15 cellular contexts compared by ENCODE assay signal in genomic region chr9:106621299-106621920, GRCh38.
DNase-seq lines count a peak whose midpoint lies in the region; FAIRE-seq and TF ChIP-seq lines count a peak whose summit lies in the region.
"Had no signal": no experiment of that assay in that cellular context is flagged by ENCODE, and none has a peak within 500 bp of the region (broad histone marks: within the 10 kb centered on the region; RNA-seq: fewer than 3 reads in every experiment).

No MANE protein-coding gene starts in this region.

- no peak for FAIRE-seq in small intestine (lab: Jason Lieb, UNC)
- FAIRE-seq: TTC549 had no signal

- WGBS in endodermal cell (ENCODE audit: insufficient coverage in 1 of 2, insufficient read length in 1 of 2), 2 experiments: 31 to 63% methylated on average over 6 to 12 of the region's 13 CpGs
- WGBS in small intestine, 3 donors: 69 to 90% (median 80%) methylated on average over 13 of the region's 13 CpGs

- DNase-seq in NCI-H1417 (lab: John Stamatoyannopoulos, UW) (peak in 2 of 3 experiments; percentile 3 to 56), NCI-H1417 treated with DMSO at 0.1 percent for 48 hours (lab: John Stamatoyannopoulos, UW) (no peak), endodermal cell (peak; percentile 52), superior temporal gyrus (ENCODE audit: extremely low spot score) (peak; percentile 71), GM19240 (ENCODE audit: insufficient read length, low spot score) (no peak), small intestine (no peak), NCI-H146 (lab: John Stamatoyannopoulos, UW) (no peak)
- DNase-seq: activated naive CD4-positive, alpha-beta T cell; central memory CD4-positive, alpha-beta T cell; HFFc6; NCI-H526 treated with DMSO at 0.1 percent for 48 hours; SHP77 had no signal

- H3K4me1 Mint-ChIP-seq in endodermal cell: peaks cover 26% of the 10 kb centered on the region
- peaks cover 34% of the 10 kb centered on the region for H3K4me1 Mint-ChIP-seq in nephron

- no peak overlapping the region for H3K4me3 ChIP-seq in endodermal cell (ENCODE audit: low read length)
- no peak overlapping the region for H3K4me3 ChIP-seq in small intestine (ENCODE audit: low read depth in 1 of 2, low read length in 2 of 2)

- H3K27ac Mint-ChIP-seq in endodermal cell (peak overlapping the region; percentile 4), nephron (peak overlapping the region; percentile 72 to 93 (median 91))
- H3K27ac Mint-ChIP-seq: HFFc6 had no signal

- H3K27me3 ChIP-seq in endodermal cell (ENCODE audit: control insufficient read depth, insufficient read depth, low read length, poor library complexity, severe bottlenecking) (no peaks in the 10 kb centered on the region), small intestine (ENCODE audit: control insufficient read depth in 2 of 2, insufficient read depth in 2 of 2, low read length in 2 of 2) (no peaks in the 10 kb centered on the region)

- H3K4me3 Mint-ChIP-seq in endodermal cell: no peak overlapping the region
- H3K4me3 Mint-ChIP-seq in nephron: peak overlapping the region in 2 of 3 experiments; percentile 11 to 22
- H3K4me3 Mint-ChIP-seq: HFFc6 had no signal

- H3K36me3 ChIP-seq in endodermal cell (ENCODE audit: control insufficient read depth, insufficient read depth, low read length) (no peaks in the 10 kb centered on the region), small intestine (ENCODE audit: control insufficient read depth in 2 of 2, insufficient read depth in 2 of 2, low read length in 2 of 2) (no peaks in the 10 kb centered on the region)

- H3K9me3 Mint-ChIP-seq in endodermal cell (no peaks in the 10 kb centered on the region), nephron (no peaks in the 10 kb centered on the region)

- no peak for TF ChIP-seq CTCF in endodermal cell (conservative IDR thresholded peaks at IDR 0.05)
- no peak for TF ChIP-seq CTCF in nephron (IDR thresholded peaks at IDR 0.05; ENCODE audit: unreplicated experiment in 3 of 3)

- H3K36me3 Mint-ChIP-seq in endodermal cell (ENCODE audit: low read depth) (no peaks in the 10 kb centered on the region), nephron (ENCODE audit: low read depth) (no peaks in the 10 kb centered on the region)

- no peak overlapping the region for H3K9ac ChIP-seq in endodermal cell (ENCODE audit: extremely low read depth, low read length, poor library complexity, severe bottlenecking)

- H3K9me3 ChIP-seq in endodermal cell (ENCODE audit: control insufficient read depth, low read length) (no peaks in the 10 kb centered on the region), small intestine (ENCODE audit: control insufficient read depth, low read depth) (no peaks in the 10 kb centered on the region)

- H3K4me1 ChIP-seq in endodermal cell (ENCODE audit: control insufficient read depth, insufficient read depth, low read length) (no peaks in the 10 kb centered on the region), small intestine (ENCODE audit: control insufficient read depth in 2 of 2, insufficient read depth in 1 of 2, low read depth in 1 of 2, low read length in 1 of 2) (no peaks in the 10 kb centered on the region)

- H3K27ac ChIP-seq in endodermal cell (ENCODE audit: low read depth, low read length) (peak overlapping the region; percentile 98), small intestine (ENCODE audit: low read depth in 1 of 2, low read length in 1 of 2) (peak overlapping the region in 1 of 2 donors; percentile 28)
- H3K27ac ChIP-seq: 22Rv1 had no signal

- H3K27me3 Mint-ChIP-seq in endodermal cell (ENCODE audit: insufficient read depth): peaks cover 3% of the 10 kb centered on the region
- H3K27me3 Mint-ChIP-seq in nephron (ENCODE audit: low read depth): peaks cover 5% of the 10 kb centered on the region

Comparison
In these comparisons a context has a peak if more than half of its experiments do, and no peak if none do; other contexts are left out.
1. DNase-seq: peak in NCI-H1417 (2 of 3), endodermal cell (single experiment) and superior temporal gyrus (single experiment); none in NCI-H1417 treated with DMSO at 0.1 percent for 48 hours (single experiment), GM19240 (single experiment), small intestine (single experiment) and NCI-H146 (single experiment).